In the genomic region with DNA sequence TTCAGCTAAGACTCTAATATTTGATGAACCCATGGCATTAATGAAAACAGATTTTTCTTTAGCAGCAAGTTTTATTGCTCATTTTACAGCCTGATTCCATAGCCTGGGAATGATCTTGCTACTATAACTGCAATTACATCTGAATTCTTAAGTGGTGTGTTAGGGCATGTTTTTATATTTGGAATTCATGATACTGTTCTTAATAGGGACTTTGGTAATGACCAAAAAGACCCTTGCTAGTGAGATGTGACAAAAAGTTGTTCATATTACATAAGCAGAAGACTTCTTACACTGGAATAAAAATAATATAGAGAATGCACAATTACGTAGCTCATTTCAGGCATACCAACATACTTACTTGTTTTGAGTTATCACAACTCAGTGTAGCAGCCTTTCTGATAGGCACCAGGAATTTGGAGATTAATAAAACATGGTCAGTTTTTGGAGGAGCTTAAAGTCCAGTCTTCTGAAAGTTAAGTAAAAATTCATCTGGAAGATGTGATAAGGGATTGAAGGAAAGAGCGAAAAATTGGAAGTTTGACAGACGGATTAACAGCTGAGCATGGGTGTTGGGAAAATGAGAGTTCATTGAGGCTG, we compare ENCODE assay signal across 2 cellular contexts.
TF ChIP-seq lines count a peak whose summit lies in the region.

No MANE protein-coding gene starts in this region.

TF ChIP-seq in SK-N-SH, 30 proteins besides CTCF, POLR2A, EP300 and RAD21 (continued from another document):
- TF ChIP-seq ZBTB33 (IDR thresholded peaks at IDR 0.05; ENCODE audit: borderline replicate concordance, low read depth) (no peak), TEAD4 (IDR thresholded peaks at IDR 0.05; ENCODE audit: borderline replicate concordance, insufficient read depth) (no peak), POLR2AphosphoS5 (IDR thresholded peaks at IDR 0.05; ENCODE audit: low read depth, low read length) (no peak), MEF2A (IDR thresholded peaks at IDR 0.05; ENCODE audit: borderline replicate concordance, low read depth) (no peak)

TF ChIP-seq in SK-N-SH treated with all-trans-retinoic acid at 6 μM for 48 hours, 23 proteins besides CTCF, POLR2A, EP300 and RAD21 (continued from another document):
- TF ChIP-seq, protein P1, sequence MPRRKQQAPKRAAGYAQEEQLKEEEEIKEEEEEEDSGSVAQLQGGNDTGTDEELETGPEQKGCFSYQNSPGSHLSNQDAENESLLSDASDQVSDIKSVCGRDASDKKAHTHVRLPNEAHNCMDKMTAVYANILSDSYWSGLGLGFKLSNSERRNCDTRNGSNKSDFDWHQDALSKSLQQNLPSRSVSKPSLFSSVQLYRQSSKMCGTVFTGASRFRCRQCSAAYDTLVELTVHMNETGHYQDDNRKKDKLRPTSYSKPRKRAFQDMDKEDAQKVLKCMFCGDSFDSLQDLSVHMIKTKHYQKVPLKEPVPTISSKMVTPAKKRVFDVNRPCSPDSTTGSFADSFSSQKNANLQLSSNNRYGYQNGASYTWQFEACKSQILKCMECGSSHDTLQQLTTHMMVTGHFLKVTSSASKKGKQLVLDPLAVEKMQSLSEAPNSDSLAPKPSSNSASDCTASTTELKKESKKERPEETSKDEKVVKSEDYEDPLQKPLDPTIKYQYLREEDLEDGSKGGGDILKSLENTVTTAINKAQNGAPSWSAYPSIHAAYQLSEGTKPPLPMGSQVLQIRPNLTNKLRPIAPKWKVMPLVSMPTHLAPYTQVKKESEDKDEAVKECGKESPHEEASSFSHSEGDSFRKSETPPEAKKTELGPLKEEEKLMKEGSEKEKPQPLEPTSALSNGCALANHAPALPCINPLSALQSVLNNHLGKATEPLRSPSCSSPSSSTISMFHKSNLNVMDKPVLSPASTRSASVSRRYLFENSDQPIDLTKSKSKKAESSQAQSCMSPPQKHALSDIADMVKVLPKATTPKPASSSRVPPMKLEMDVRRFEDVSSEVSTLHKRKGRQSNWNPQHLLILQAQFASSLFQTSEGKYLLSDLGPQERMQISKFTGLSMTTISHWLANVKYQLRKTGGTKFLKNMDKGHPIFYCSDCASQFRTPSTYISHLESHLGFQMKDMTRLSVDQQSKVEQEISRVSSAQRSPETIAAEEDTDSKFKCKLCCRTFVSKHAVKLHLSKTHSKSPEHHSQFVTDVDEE (CRISPR knock-in tag; IDR thresholded peaks at IDR 0.05) = no peak
- TF ChIP-seq BACH2 (CRISPR knock-in tag; IDR thresholded peaks at IDR 0.05; ENCODE audit: borderline replicate concordance) (no peak), CSDC2 (CRISPR knock-in tag; IDR thresholded peaks at IDR 0.05) (no peak)
- TF ChIP-seq, protein P2, sequence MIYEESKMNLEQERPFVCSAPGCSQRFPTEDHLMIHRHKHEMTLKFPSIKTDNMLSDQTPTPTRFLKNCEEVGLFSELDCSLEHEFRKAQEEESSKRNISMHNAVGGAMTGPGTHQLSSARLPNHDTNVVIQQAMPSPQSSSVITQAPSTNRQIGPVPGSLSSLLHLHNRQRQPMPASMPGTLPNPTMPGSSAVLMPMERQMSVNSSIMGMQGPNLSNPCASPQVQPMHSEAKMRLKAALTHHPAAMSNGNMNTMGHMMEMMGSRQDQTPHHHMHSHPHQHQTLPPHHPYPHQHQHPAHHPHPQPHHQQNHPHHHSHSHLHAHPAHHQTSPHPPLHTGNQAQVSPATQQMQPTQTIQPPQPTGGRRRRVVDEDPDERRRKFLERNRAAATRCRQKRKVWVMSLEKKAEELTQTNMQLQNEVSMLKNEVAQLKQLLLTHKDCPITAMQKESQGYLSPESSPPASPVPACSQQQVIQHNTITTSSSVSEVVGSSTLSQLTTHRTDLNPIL (CRISPR knock-in tag; IDR thresholded peaks at IDR 0.05; ENCODE audit: low read depth) = no peak
